Comparison of ENCODE assay signal across 20 cellular contexts in genomic region chr5:73851782-73852181, GRCh38.
"Had no signal": no experiment of that assay in that cellular context is flagged by ENCODE, and none has a peak within 500 bp of the region (broad histone marks: within the 10 kb centered on the region; RNA-seq: fewer than 3 reads in every experiment).

No MANE protein-coding gene starts in this region.

- H3K9me3 ChIP-seq: colonic mucosa, esophagus squamous epithelium, mucosa of descending colon, neutrophil, right atrium auricular region, sigmoid colon, testis, tibial nerve had no signal

- H3K27ac ChIP-seq: colonic mucosa, esophagus squamous epithelium, hepatocyte, neutrophil, right atrium auricular region, sigmoid colon, skin epidermis, testis, tibial nerve had no signal

- H3K4me3 ChIP-seq: colonic mucosa, esophagus squamous epithelium, hepatocyte, mucosa of descending colon, right atrium auricular region, sigmoid colon, skin epidermis, testis, tibial nerve had no signal

- ATAC-seq: mucosa of descending colon; naive thymus-derived CD8-positive, alpha-beta T cell; stimulated activated naive B cell treated with anti-CD40 and anti-IgM and Interleukin-4, amounts not matched to agents 10 μg/mL and 1 μg/mL and 100 μg/mL, for 72 hours; stimulated activated naive CD8-positive, alpha-beta T cell treated with anti-CD3 and anti-CD28 coated beads, Interleukin-15, amount 100 ng/mL, for 72 hours had no signal

- DNase-seq: colonic mucosa; dermis blood vessel endothelial cell; esophagus squamous epithelium; foreskin fibroblast; head of caudate nucleus; kidney glomerular epithelial cell; mammary epithelial cell; mucosa of descending colon; naive thymus-derived CD8-positive, alpha-beta T cell; sigmoid colon; stimulated activated CD4-positive, alpha-beta T cell treated with anti-CD3 and anti-CD28 coated beads, Interleukin-2, amount 100 ng/mL, for 24 hours; stimulated activated CD4-positive, alpha-beta T cell treated with anti-CD3 and anti-CD28 coated beads, Interleukin-4, amount 100 ng/mL, for 4 hours; stimulated activated naive B cell treated with anti-CD40 and anti-IgM and Interleukin-4, amounts not matched to agents 10 μg/mL and 1 μg/mL and 100 μg/mL, for 72 hours; stimulated activated naive CD8-positive, alpha-beta T cell treated with anti-CD3 and anti-CD28 coated beads, Interleukin-15, amount 100 ng/mL, for 72 hours; testis had no signal

- H3K4me1 Mint-ChIP-seq: naive thymus-derived CD8-positive, alpha-beta T cell; stimulated activated naive B cell treated with anti-CD40 and anti-IgM and Interleukin-4, amounts not matched to agents 10 μg/mL and 1 μg/mL and 100 μg/mL, for 72 hours; stimulated activated naive CD8-positive, alpha-beta T cell treated with anti-CD3 and anti-CD28 coated beads, Interleukin-15, amount 100 ng/mL, for 72 hours had no signal

- H3K4me3 Mint-ChIP-seq: naive thymus-derived CD8-positive, alpha-beta T cell; stimulated activated naive B cell treated with anti-CD40 and anti-IgM and Interleukin-4, amounts not matched to agents 10 μg/mL and 1 μg/mL and 100 μg/mL, for 72 hours; stimulated activated naive CD8-positive, alpha-beta T cell treated with anti-CD3 and anti-CD28 coated beads, Interleukin-15, amount 100 ng/mL, for 72 hours had no signal

- H3K27ac Mint-ChIP-seq: naive thymus-derived CD8-positive, alpha-beta T cell; stimulated activated naive B cell treated with anti-CD40 and anti-IgM and Interleukin-4, amounts not matched to agents 10 μg/mL and 1 μg/mL and 100 μg/mL, for 72 hours; stimulated activated naive CD8-positive, alpha-beta T cell treated with anti-CD3 and anti-CD28 coated beads, Interleukin-15, amount 100 ng/mL, for 72 hours had no signal

- H3K27me3 ChIP-seq: colonic mucosa, esophagus squamous epithelium, hepatocyte, neutrophil, right atrium auricular region, sigmoid colon, testis, tibial nerve had no signal

- H3K36me3 ChIP-seq: colonic mucosa, neutrophil, right atrium auricular region, sigmoid colon had no signal

- H3K27me3 Mint-ChIP-seq: stimulated activated naive B cell treated with anti-CD40 and anti-IgM and Interleukin-4, amounts not matched to agents 10 μg/mL and 1 μg/mL and 100 μg/mL, for 72 hours had no signal

- H3K36me3 Mint-ChIP-seq: naive thymus-derived CD8-positive, alpha-beta T cell; stimulated activated naive B cell treated with anti-CD40 and anti-IgM and Interleukin-4, amounts not matched to agents 10 μg/mL and 1 μg/mL and 100 μg/mL, for 72 hours had no signal

- H3K9me3 Mint-ChIP-seq: naive thymus-derived CD8-positive, alpha-beta T cell; stimulated activated naive B cell treated with anti-CD40 and anti-IgM and Interleukin-4, amounts not matched to agents 10 μg/mL and 1 μg/mL and 100 μg/mL, for 72 hours; stimulated activated naive CD8-positive, alpha-beta T cell treated with anti-CD3 and anti-CD28 coated beads, Interleukin-15, amount 100 ng/mL, for 72 hours had no signal

- H3K4me1 ChIP-seq: colonic mucosa, sigmoid colon, testis had no signal
